22 cellular contexts compared by ENCODE assay signal in the genomic region with DNA sequence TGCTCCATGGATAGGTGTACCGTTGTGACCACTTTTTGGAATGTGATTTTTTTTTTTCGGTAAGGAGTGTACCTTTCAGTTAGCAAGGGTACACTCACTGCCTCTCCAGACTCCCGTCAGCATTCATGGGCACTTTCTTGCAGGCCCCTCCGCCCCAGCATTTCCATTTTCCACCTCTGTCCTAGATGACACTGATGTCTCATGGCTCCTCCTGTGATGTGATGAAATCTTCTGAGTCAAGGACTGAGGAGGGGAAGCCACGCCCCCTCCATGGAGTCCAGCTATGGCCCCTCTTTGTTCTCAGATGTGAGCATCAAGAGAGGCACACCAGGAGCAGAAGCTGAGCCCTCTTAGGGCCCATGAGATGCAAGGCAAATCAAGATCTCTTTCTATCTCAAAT.
DNase-seq lines count a peak whose midpoint lies in the region; ATAC-seq and TF ChIP-seq lines count a peak whose summit lies in the region.
"Had no signal": no experiment of that assay in that cellular context is flagged by ENCODE, and none has a peak within 500 bp of the region (broad histone marks: within the 10 kb centered on the region; RNA-seq: fewer than 3 reads in every experiment).

No MANE protein-coding gene starts in this region.

- no peaks in the 10 kb centered on the region for H3F3A ChIP-seq in PC-3 (ENCODE audit: low read length, unreplicated experiment)

- peak overlapping the region; percentile 3 for H3K27ac Mint-ChIP-seq in endodermal cell
- H3K27ac Mint-ChIP-seq: activated B cell treated with CpG ODN at 0.5 μM for 24 hours; activated naive CD4-positive, alpha-beta T cell treated with anti-CD3 and anti-CD28 coated beads for 36 hours; natural killer cell; stimulated activated naive CD8-positive, alpha-beta T cell treated with anti-CD3 and anti-CD28 coated beads, Interleukin-15, Interleukin-2, amounts not matched to agents 100 ng/mL and 50 ng/mL, for 24 hours had no signal

- peak; percentile 19 for DNase-seq in HCEC 1CT
- DNase-seq in PC-3 = peak; percentile 15
- no peak for DNase-seq in endodermal cell
- DNase-seq in skeletal muscle cell (ENCODE audit: low read depth) = peak; percentile 7
- DNase-seq in NK-92 (lab: John Stamatoyannopoulos, UW; ENCODE audit: unreplicated experiment) = no peak
- no peak for DNase-seq in occipital lobe (lab: John Stamatoyannopoulos, UW)
- no peak for DNase-seq in ovary
- DNase-seq: activated B cell treated with CpG ODN at 0.5 μM for 24 hours; activated CD4-positive, alpha-beta T cell treated with anti-CD3 and anti-CD28 coated beads, Interleukin-2, amount 50 U/mL, for 48 hours; activated naive CD4-positive, alpha-beta T cell treated with anti-CD3 and anti-CD28 coated beads for 36 hours; AML-193; DMS79 treated with DMSO at 0.1 percent for 48 hours; effector memory CD4-positive, alpha-beta T cell; glutamatergic neuron; MG63; natural killer cell; NCI-H1694 treated with DMSO at 0.1 percent for 48 hours; NCI-H2227 treated with DMSO at 0.1 percent for 48 hours; stimulated activated CD4-positive, alpha-beta T cell treated with anti-CD3 and anti-CD28 coated beads, Interleukin-2, amount 100 ng/mL, for 48 hours had no signal

- H3K36me3 ChIP-seq in PC-3 (ENCODE audit: low read depth, low read length) = no peaks in the 10 kb centered on the region
- no peaks in the 10 kb centered on the region for H3K36me3 ChIP-seq in endodermal cell (ENCODE audit: control insufficient read depth, insufficient read depth, low read length)
- no peaks in the 10 kb centered on the region for H3K36me3 ChIP-seq in ovary
- H3K36me3 ChIP-seq: MG63, tibial nerve had no signal

- peaks cover 4% of the 10 kb centered on the region for H3K9me3 Mint-ChIP-seq in endodermal cell
- H3K9me3 Mint-ChIP-seq: activated B cell treated with CpG ODN at 0.5 μM for 24 hours; activated naive CD4-positive, alpha-beta T cell treated with anti-CD3 and anti-CD28 coated beads for 36 hours; natural killer cell; stimulated activated naive CD8-positive, alpha-beta T cell treated with anti-CD3 and anti-CD28 coated beads, Interleukin-15, Interleukin-2, amounts not matched to agents 100 ng/mL and 50 ng/mL, for 24 hours had no signal

- no peaks in the 10 kb centered on the region for H3K27me3 ChIP-seq in PC-3 (ENCODE audit: low read length)
- no peaks in the 10 kb centered on the region for H3K27me3 ChIP-seq in endodermal cell (ENCODE audit: control insufficient read depth, insufficient read depth, low read length, poor library complexity, severe bottlenecking)
- H3K27me3 ChIP-seq in ovary = no peaks in the 10 kb centered on the region
- H3K27me3 ChIP-seq: MG63, tibial nerve had no signal

- H4K20me1 ChIP-seq in PC-3 (ENCODE audit: low read length) = no peaks in the 10 kb centered on the region

- H3K9ac ChIP-seq in PC-3 (ENCODE audit: low read length) = no peak overlapping the region
- no peak overlapping the region for H3K9ac ChIP-seq in endodermal cell (ENCODE audit: extremely low read depth, low read length, poor library complexity, severe bottlenecking)

- WGBS in endodermal cell (ENCODE audit: insufficient coverage in 1 of 2, insufficient read length in 1 of 2), 2 experiments = 90 to 94% methylated on average over 2 to 5 of the region's 5 CpGs
- 85 to 88% (median 87%) methylated on average over 5 of the region's 5 CpGs for WGBS in ovary, 3 donors

- no peak overlapping the region for H2AFZ ChIP-seq in PC-3 (ENCODE audit: low read length)

- TF ChIP-seq CTCF in PC-3 (conservative IDR thresholded peaks at IDR 0.05; ENCODE audit: low read depth, low read length) (no peak), endodermal cell (conservative IDR thresholded peaks at IDR 0.05) (no peak), ovary (IDR thresholded peaks at IDR 0.05) (no peak)

- H3K36me3 Mint-ChIP-seq in endodermal cell (ENCODE audit: low read depth) = no peaks in the 10 kb centered on the region
- H3K36me3 Mint-ChIP-seq: natural killer cell had no signal

- no TSS peak for BruUV-seq in PC-3 (replicated peaks; lab: Mats Ljungman, UMichigan)

- no peak overlapping the region for H3K27ac ChIP-seq in PC-3 (ENCODE audit: low read length)
- H3K27ac ChIP-seq in endodermal cell (ENCODE audit: low read depth, low read length) = no peak overlapping the region
- H3K27ac ChIP-seq in ovary = no peak overlapping the region
- H3K27ac ChIP-seq: skin epidermis, tibial nerve had no signal

- H3K9me2 ChIP-seq in PC-3 (replicated peaks; ENCODE audit: low read length) = no peaks in the 10 kb centered on the region

- no peaks in the 10 kb centered on the region for H3K9me3 ChIP-seq in PC-3 (ENCODE audit: low read length)
- peaks cover 9% of the 10 kb centered on the region for H3K9me3 ChIP-seq in endodermal cell (ENCODE audit: control insufficient read depth, low read length)
- no peaks in the 10 kb centered on the region for H3K9me3 ChIP-seq in ovary
- H3K9me3 ChIP-seq: MG63, tibial nerve had no signal

- no peaks in the 10 kb centered on the region for H3K27me3 Mint-ChIP-seq in endodermal cell (ENCODE audit: insufficient read depth)
- H3K27me3 Mint-ChIP-seq: activated B cell treated with CpG ODN at 0.5 μM for 24 hours had no signal

- POLR2A ChIA-PET in PC-3 (lab: Charles Lee; ENCODE audit: unreplicated experiment) = no interaction called here

- H3K4me2 ChIP-seq in PC-3 (ENCODE audit: low read length) = no peak overlapping the region

- no peak overlapping the region for H3K4me3 ChIP-seq in PC-3 (ENCODE audit: low read length)
- no peak overlapping the region for H3K4me3 ChIP-seq in endodermal cell (ENCODE audit: low read length)
- no peak overlapping the region for H3K4me3 ChIP-seq in skeletal muscle cell (ENCODE audit: low read depth, low read length)
- H3K4me3 ChIP-seq in ovary = no peak overlapping the region
- H3K4me3 ChIP-seq: MG63, skin epidermis, tibial nerve had no signal

- H3K4me1 ChIP-seq in PC-3 (ENCODE audit: insufficient read depth, low read length) (peaks cover 3% of the 10 kb centered on the region), endodermal cell (ENCODE audit: control insufficient read depth, insufficient read depth, low read length) (peaks cover 9% of the 10 kb centered on the region), ovary (ENCODE audit: insufficient read depth) (no peaks in the 10 kb centered on the region)
- H3K4me1 ChIP-seq: tibial nerve had no signal

- H3K4me3 Mint-ChIP-seq in endodermal cell = no peak overlapping the region
- H3K4me3 Mint-ChIP-seq: activated B cell treated with CpG ODN at 0.5 μM for 24 hours; activated naive CD4-positive, alpha-beta T cell treated with anti-CD3 and anti-CD28 coated beads for 36 hours; natural killer cell; stimulated activated naive CD8-positive, alpha-beta T cell treated with anti-CD3 and anti-CD28 coated beads, Interleukin-15, Interleukin-2, amounts not matched to agents 100 ng/mL and 50 ng/mL, for 24 hours had no signal

- TF ChIP-seq EP300 in ovary (IDR thresholded peaks at IDR 0.05) = no peak

- CTCF ChIA-PET in PC-3 (lab: Charles Lee) = no interaction called here

- no peak for TF ChIP-seq POLR2A in ovary (IDR thresholded peaks at IDR 0.05)

- H3K4me1 Mint-ChIP-seq in endodermal cell = peaks cover 29% of the 10 kb centered on the region
- H3K4me1 Mint-ChIP-seq: activated B cell treated with CpG ODN at 0.5 μM for 24 hours had no signal

- no peaks in the 10 kb centered on the region for H3K79me2 ChIP-seq in PC-3 (ENCODE audit: low read length)

- intact Hi-C loops in PC-3 (cut with micrococcal nuclease) = no loop called here
- intact Hi-C loops in ovary (cut with DNase I) = no loop called here

- no peak for ATAC-seq in PC-3
- ATAC-seq: natural killer cell had no signal

Comparison
In these comparisons a context has a peak if more than half of its experiments do, and no peak if none do; other contexts are left out.
1. DNase-seq: peak in HCEC 1CT (single experiment), PC-3 (single experiment) and skeletal muscle cell (single experiment); none in endodermal cell (single experiment), NK-92 (single experiment), occipital lobe (single experiment) and ovary (0 of 5).